Comparison of ENCODE assay signal across 13 cellular contexts in genomic region chr20:60486345-60486744, GRCh38.
DNase-seq lines count a peak whose midpoint lies in the region; ATAC-seq, FAIRE-seq and TF ChIP-seq lines count a peak whose summit lies in the region.
"Had no signal": no experiment of that assay in that cellular context is flagged by ENCODE, and none has a peak within 500 bp of the region (broad histone marks: within the 10 kb centered on the region; RNA-seq: fewer than 3 reads in every experiment).

No MANE protein-coding gene starts in this region.

- H3K4me2 ChIP-seq in BLaER1 treated with 17β-estradiol and CSF1 and Interleukin-3, amounts not matched to agents 10 nM and 100 nM, result peak overlapping the region in 8 of 11 experiments; percentile 81 to 92 (median 85); a peak in 13 of 22 replicates
- H3K4me2 ChIP-seq: GM23338 had no signal

- in situ Hi-C loops in HAP-1 (cut with MboI; ENCODE audit: low sequenced_read_pairs), result no loop called here

- peaks cover 0 to 5% (median 0%) of the 10 kb centered on the region in 11 experiments; a peak in 1 of 22 replicates for H4K20me1 ChIP-seq in BLaER1 treated with 17β-estradiol and CSF1 and Interleukin-3, amounts not matched to agents 10 nM and 100 nM

- ATAC-seq in left lung, result peak; percentile 15
- ATAC-seq in HG02798 (IDR thresholded peaks at IDR 0.05; ENCODE audit: poor library complexity, unreplicated experiment), result no peak
- ATAC-seq: GM23338 had no signal

- DNase-seq in bronchial epithelial cell (ENCODE audit: low read depth), result no peak
- no peak for DNase-seq in left lung
- no peak for DNase-seq in HAP-1 (ENCODE audit: low spot score in 2 of 2)
- DNase-seq in GOT3 (lab: John Stamatoyannopoulos, UW), result no peak
- DNase-seq: CD4-positive, alpha-beta T cell; GF-D8; H9 had no signal

- TF ChIP-seq CTCF in bronchial epithelial cell (IDR thresholded peaks at IDR 0.05; ENCODE audit: insufficient read depth, low read length, severe bottlenecking), result no peak
- TF ChIP-seq CTCF in left lung (IDR thresholded peaks at IDR 0.05), result no peak

- H3K27ac ChIP-seq in BLaER1 treated with 17β-estradiol and CSF1 and Interleukin-3, amounts not matched to agents 10 nM and 100 nM, result no peak overlapping the region
- no peak overlapping the region for H3K27ac ChIP-seq in left lung
- H3K27ac ChIP-seq: C4-2B had no signal

- intact Hi-C loops in left lung (cut with DNase I), result no loop called here

- peak; percentile 13 for FAIRE-seq in bronchial epithelial cell (lab: Jason Lieb, UNC)
- FAIRE-seq: D721Med had no signal

- no peaks in the 10 kb centered on the region for H3K9me3 ChIP-seq in BLaER1 treated with 17β-estradiol and CSF1 and Interleukin-3, amounts not matched to agents 10 nM and 100 nM (replicated peaks in 1 of 11)
- H3K9me3 ChIP-seq in left lung (no peaks in the 10 kb centered on the region), HAP-1 (no peaks in the 10 kb centered on the region)
- H3K9me3 ChIP-seq: Caco-2 had no signal

- no peaks in the 10 kb centered on the region for H3K36me3 ChIP-seq in BLaER1 treated with 17β-estradiol and CSF1 and Interleukin-3, amounts not matched to agents 10 nM and 100 nM
- H3K36me3 ChIP-seq in bronchial epithelial cell (ENCODE audit: control insufficient read depth, insufficient read depth, low read length), result no peaks in the 10 kb centered on the region
- no peaks in the 10 kb centered on the region for H3K36me3 ChIP-seq in left lung
- no peaks in the 10 kb centered on the region for H3K36me3 ChIP-seq in HAP-1 (replicated peaks)

- H3K9ac ChIP-seq in BLaER1 treated with 17β-estradiol and CSF1 and Interleukin-3, amounts not matched to agents 10 nM and 100 nM, result no peak overlapping the region

- no peak overlapping the region for H3K4me3 ChIP-seq in BLaER1 treated with 17β-estradiol and CSF1 and Interleukin-3, amounts not matched to agents 10 nM and 100 nM
- H3K4me3 ChIP-seq in bronchial epithelial cell (ENCODE audit: low read depth, low read length) (no peak overlapping the region), left lung (no peak overlapping the region), HAP-1 (no peak overlapping the region)
- H3K4me3 ChIP-seq: GM23338 had no signal

- H3K4me1 ChIP-seq in BLaER1 treated with 17β-estradiol and CSF1 and Interleukin-3, amounts not matched to agents 10 nM and 100 nM, result peaks cover 24 to 54% (median 48%) of the 10 kb centered on the region in 10 experiments
- H3K4me1 ChIP-seq in left lung, result no peaks in the 10 kb centered on the region
- H3K4me1 ChIP-seq in HAP-1, result no peaks in the 10 kb centered on the region
- H3K4me1 ChIP-seq: Caco-2 had no signal

- no peaks in the 10 kb centered on the region for H3K27me3 ChIP-seq in BLaER1 treated with 17β-estradiol and CSF1 and Interleukin-3, amounts not matched to agents 10 nM and 100 nM
- H3K27me3 ChIP-seq in bronchial epithelial cell (ENCODE audit: control insufficient read depth, insufficient read depth, low read length) (no peaks in the 10 kb centered on the region), left lung (peaks cover 0 to 8% of the 10 kb centered on the region in 2 donors), HAP-1 (ENCODE audit: low read depth) (no peaks in the 10 kb centered on the region)
